Comparison of ENCODE assay signal across 1 cellular context in the genomic region with DNA sequence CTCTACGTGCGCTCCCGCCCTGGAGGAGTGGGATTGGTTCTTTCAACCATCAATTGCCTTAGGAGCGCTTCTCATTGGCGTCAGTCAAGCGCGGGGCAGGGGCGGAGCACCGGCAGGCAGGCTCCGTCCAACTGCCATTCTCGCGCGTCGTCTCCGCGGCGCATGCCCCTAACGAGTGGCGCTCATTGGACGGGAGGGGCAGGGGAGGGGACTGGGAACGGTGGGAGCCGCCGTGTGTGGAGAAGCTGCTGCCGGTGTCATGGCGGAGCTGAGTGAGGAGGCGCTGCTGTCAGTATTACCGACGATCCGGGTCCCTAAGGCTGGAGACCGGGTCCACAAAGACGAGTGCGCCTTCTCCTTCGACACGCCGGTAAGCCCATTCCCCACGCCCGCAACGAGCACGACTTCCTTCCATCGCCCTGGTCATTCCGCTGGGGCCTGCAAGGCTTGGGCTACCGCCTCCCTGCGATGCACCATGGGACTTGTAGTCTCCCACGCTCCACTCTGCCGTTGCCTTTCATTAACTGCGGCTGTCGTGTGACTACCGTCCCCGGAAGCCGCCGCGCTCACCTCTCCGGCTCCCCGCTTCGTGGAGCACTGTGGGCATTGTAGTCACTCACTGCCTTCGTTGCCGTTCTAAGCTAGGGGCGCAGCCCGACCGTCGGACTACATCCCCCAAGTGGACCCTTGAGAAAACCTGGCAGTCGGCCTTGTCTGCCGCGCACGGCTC.
TF ChIP-seq lines count a peak whose summit lies in the region.

A gene with protein sequence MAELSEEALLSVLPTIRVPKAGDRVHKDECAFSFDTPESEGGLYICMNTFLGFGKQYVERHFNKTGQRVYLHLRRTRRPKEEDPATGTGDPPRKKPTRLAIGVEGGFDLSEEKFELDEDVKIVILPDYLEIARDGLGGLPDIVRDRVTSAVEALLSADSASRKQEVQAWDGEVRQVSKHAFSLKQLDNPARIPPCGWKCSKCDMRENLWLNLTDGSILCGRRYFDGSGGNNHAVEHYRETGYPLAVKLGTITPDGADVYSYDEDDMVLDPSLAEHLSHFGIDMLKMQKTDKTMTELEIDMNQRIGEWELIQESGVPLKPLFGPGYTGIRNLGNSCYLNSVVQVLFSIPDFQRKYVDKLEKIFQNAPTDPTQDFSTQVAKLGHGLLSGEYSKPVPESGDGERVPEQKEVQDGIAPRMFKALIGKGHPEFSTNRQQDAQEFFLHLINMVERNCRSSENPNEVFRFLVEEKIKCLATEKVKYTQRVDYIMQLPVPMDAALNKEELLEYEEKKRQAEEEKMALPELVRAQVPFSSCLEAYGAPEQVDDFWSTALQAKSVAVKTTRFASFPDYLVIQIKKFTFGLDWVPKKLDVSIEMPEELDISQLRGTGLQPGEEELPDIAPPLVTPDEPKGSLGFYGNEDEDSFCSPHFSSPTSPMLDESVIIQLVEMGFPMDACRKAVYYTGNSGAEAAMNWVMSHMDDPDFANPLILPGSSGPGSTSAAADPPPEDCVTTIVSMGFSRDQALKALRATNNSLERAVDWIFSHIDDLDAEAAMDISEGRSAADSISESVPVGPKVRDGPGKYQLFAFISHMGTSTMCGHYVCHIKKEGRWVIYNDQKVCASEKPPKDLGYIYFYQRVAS (plus strand): TSS at position 230 of the 730 bp plus-strand sequence. CDS start 30 bp downstream, at position 260.

TF ChIP-seq in K562, 482 proteins besides CTCF, POLR2A, EP300 and RAD21 (continued from another document and continues in another):
- TF ChIP-seq, protein P1, sequence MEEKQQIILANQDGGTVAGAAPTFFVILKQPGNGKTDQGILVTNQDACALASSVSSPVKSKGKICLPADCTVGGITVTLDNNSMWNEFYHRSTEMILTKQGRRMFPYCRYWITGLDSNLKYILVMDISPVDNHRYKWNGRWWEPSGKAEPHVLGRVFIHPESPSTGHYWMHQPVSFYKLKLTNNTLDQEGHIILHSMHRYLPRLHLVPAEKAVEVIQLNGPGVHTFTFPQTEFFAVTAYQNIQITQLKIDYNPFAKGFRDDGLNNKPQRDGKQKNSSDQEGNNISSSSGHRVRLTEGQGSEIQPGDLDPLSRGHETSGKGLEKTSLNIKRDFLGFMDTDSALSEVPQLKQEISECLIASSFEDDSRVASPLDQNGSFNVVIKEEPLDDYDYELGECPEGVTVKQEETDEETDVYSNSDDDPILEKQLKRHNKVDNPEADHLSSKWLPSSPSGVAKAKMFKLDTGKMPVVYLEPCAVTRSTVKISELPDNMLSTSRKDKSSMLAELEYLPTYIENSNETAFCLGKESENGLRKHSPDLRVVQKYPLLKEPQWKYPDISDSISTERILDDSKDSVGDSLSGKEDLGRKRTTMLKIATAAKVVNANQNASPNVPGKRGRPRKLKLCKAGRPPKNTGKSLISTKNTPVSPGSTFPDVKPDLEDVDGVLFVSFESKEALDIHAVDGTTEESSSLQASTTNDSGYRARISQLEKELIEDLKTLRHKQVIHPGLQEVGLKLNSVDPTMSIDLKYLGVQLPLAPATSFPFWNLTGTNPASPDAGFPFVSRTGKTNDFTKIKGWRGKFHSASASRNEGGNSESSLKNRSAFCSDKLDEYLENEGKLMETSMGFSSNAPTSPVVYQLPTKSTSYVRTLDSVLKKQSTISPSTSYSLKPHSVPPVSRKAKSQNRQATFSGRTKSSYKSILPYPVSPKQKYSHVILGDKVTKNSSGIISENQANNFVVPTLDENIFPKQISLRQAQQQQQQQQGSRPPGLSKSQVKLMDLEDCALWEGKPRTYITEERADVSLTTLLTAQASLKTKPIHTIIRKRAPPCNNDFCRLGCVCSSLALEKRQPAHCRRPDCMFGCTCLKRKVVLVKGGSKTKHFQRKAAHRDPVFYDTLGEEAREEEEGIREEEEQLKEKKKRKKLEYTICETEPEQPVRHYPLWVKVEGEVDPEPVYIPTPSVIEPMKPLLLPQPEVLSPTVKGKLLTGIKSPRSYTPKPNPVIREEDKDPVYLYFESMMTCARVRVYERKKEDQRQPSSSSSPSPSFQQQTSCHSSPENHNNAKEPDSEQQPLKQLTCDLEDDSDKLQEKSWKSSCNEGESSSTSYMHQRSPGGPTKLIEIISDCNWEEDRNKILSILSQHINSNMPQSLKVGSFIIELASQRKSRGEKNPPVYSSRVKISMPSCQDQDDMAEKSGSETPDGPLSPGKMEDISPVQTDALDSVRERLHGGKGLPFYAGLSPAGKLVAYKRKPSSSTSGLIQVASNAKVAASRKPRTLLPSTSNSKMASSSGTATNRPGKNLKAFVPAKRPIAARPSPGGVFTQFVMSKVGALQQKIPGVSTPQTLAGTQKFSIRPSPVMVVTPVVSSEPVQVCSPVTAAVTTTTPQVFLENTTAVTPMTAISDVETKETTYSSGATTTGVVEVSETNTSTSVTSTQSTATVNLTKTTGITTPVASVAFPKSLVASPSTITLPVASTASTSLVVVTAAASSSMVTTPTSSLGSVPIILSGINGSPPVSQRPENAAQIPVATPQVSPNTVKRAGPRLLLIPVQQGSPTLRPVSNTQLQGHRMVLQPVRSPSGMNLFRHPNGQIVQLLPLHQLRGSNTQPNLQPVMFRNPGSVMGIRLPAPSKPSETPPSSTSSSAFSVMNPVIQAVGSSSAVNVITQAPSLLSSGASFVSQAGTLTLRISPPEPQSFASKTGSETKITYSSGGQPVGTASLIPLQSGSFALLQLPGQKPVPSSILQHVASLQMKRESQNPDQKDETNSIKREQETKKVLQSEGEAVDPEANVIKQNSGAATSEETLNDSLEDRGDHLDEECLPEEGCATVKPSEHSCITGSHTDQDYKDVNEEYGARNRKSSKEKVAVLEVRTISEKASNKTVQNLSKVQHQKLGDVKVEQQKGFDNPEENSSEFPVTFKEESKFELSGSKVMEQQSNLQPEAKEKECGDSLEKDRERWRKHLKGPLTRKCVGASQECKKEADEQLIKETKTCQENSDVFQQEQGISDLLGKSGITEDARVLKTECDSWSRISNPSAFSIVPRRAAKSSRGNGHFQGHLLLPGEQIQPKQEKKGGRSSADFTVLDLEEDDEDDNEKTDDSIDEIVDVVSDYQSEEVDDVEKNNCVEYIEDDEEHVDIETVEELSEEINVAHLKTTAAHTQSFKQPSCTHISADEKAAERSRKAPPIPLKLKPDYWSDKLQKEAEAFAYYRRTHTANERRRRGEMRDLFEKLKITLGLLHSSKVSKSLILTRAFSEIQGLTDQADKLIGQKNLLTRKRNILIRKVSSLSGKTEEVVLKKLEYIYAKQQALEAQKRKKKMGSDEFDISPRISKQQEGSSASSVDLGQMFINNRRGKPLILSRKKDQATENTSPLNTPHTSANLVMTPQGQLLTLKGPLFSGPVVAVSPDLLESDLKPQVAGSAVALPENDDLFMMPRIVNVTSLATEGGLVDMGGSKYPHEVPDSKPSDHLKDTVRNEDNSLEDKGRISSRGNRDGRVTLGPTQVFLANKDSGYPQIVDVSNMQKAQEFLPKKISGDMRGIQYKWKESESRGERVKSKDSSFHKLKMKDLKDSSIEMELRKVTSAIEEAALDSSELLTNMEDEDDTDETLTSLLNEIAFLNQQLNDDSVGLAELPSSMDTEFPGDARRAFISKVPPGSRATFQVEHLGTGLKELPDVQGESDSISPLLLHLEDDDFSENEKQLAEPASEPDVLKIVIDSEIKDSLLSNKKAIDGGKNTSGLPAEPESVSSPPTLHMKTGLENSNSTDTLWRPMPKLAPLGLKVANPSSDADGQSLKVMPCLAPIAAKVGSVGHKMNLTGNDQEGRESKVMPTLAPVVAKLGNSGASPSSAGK (IDR thresholded peaks at IDR 0.05): peak; percentile 27; the same call in 1 of the 2 replicates
- TF ChIP-seq ZC3H11A (IDR thresholded peaks at IDR 0.05; ENCODE audit: low read depth, low read length) (no peak), ZZZ3 (IDR thresholded peaks at IDR 0.05) (no peak), SRSF7 (optimal IDR thresholded peaks at IDR 0.05; ENCODE audit: low read depth, low read length) (no peak), POLR2H (tag; IDR thresholded peaks at IDR 0.05; ENCODE audit: low read depth) (no peak), ZNF311 (CRISPR knock-in tag; IDR thresholded peaks at IDR 0.05) (peak; percentile 95), NR2C2 (CRISPR knock-in tag; IDR thresholded peaks at IDR 0.05) (peak; percentile 91), NR2C2 (tag; IDR thresholded peaks at IDR 0.05) (peak; percentile 99), CCNT2 (IDR thresholded peaks at IDR 0.05; ENCODE audit: borderline replicate concordance, extremely low read depth, insufficient read length, low read depth, low read length) (no peak), ELF1 (tag; IDR thresholded peaks at IDR 0.05) (peak; percentile 78), ZNF197 (CRISPR knock-in tag; IDR thresholded peaks at IDR 0.05; ENCODE audit: low read depth) (peak; percentile 99), KLF6 (CRISPR knock-in tag; IDR thresholded peaks at IDR 0.05; ENCODE audit: borderline replicate concordance) (peak; percentile 88; the same call in 1 of the 2 replicates), ASH1L (IDR thresholded peaks at IDR 0.05; ENCODE audit: borderline replicate concordance, low read depth, partially characterized antibody) (peak; percentile 90), ZFP36 (IDR thresholded peaks at IDR 0.05; ENCODE audit: low read depth, low read length, partially characterized antibody) (no peak), TBP (optimal IDR thresholded peaks at IDR 0.05; ENCODE audit: low read depth, low read length) (peak; percentile 45), ZNF324 (CRISPR knock-in tag; IDR thresholded peaks at IDR 0.05) (no peak), FOXJ2 (tag; IDR thresholded peaks at IDR 0.05) (peak; percentile 93), KDM5B (IDR thresholded peaks at IDR 0.05; ENCODE audit: insufficient replicate concordance, low read depth, low read length) (peak; percentile 26), RBM34 (IDR thresholded peaks at IDR 0.05; ENCODE audit: borderline replicate concordance, insufficient read depth, low read length) (no peak), CBFB (CRISPR knock-in tag; IDR thresholded peaks at IDR 0.05) (no peak), BRF1 (IDR thresholded peaks at IDR 0.05; ENCODE audit: borderline replicate concordance, extremely low read depth, insufficient read length) (no peak), MAFK (IDR thresholded peaks at IDR 0.05; ENCODE audit: low read length) (no peak), ZNF274 (IDR thresholded peaks at IDR 0.05; ENCODE audit: borderline replicate concordance, low read depth, low read length) (no peak)
- TF ChIP-seq, protein P2, sequence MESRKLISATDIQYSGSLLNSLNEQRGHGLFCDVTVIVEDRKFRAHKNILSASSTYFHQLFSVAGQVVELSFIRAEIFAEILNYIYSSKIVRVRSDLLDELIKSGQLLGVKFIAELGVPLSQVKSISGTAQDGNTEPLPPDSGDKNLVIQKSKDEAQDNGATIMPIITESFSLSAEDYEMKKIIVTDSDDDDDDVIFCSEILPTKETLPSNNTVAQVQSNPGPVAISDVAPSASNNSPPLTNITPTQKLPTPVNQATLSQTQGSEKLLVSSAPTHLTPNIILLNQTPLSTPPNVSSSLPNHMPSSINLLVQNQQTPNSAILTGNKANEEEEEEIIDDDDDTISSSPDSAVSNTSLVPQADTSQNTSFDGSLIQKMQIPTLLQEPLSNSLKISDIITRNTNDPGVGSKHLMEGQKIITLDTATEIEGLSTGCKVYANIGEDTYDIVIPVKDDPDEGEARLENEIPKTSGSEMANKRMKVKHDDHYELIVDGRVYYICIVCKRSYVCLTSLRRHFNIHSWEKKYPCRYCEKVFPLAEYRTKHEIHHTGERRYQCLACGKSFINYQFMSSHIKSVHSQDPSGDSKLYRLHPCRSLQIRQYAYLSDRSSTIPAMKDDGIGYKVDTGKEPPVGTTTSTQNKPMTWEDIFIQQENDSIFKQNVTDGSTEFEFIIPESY (CRISPR knock-in tag; IDR thresholded peaks at IDR 0.05): no peak
- TF ChIP-seq, protein P3, sequence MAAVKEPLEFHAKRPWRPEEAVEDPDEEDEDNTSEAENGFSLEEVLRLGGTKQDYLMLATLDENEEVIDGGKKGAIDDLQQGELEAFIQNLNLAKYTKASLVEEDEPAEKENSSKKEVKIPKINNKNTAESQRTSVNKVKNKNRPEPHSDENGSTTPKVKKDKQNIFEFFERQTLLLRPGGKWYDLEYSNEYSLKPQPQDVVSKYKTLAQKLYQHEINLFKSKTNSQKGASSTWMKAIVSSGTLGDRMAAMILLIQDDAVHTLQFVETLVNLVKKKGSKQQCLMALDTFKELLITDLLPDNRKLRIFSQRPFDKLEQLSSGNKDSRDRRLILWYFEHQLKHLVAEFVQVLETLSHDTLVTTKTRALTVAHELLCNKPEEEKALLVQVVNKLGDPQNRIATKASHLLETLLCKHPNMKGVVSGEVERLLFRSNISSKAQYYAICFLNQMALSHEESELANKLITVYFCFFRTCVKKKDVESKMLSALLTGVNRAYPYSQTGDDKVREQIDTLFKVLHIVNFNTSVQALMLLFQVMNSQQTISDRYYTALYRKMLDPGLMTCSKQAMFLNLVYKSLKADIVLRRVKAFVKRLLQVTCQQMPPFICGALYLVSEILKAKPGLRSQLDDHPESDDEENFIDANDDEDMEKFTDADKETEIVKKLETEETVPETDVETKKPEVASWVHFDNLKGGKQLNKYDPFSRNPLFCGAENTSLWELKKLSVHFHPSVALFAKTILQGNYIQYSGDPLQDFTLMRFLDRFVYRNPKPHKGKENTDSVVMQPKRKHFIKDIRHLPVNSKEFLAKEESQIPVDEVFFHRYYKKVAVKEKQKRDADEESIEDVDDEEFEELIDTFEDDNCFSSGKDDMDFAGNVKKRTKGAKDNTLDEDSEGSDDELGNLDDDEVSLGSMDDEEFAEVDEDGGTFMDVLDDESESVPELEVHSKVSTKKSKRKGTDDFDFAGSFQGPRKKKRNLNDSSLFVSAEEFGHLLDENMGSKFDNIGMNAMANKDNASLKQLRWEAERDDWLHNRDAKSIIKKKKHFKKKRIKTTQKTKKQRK (IDR thresholded peaks at IDR 0.05; ENCODE audit: borderline replicate concordance, low read depth, low read length): peak; percentile 72; the same call in 1 of the 2 replicates
- TF ChIP-seq, protein P4, sequence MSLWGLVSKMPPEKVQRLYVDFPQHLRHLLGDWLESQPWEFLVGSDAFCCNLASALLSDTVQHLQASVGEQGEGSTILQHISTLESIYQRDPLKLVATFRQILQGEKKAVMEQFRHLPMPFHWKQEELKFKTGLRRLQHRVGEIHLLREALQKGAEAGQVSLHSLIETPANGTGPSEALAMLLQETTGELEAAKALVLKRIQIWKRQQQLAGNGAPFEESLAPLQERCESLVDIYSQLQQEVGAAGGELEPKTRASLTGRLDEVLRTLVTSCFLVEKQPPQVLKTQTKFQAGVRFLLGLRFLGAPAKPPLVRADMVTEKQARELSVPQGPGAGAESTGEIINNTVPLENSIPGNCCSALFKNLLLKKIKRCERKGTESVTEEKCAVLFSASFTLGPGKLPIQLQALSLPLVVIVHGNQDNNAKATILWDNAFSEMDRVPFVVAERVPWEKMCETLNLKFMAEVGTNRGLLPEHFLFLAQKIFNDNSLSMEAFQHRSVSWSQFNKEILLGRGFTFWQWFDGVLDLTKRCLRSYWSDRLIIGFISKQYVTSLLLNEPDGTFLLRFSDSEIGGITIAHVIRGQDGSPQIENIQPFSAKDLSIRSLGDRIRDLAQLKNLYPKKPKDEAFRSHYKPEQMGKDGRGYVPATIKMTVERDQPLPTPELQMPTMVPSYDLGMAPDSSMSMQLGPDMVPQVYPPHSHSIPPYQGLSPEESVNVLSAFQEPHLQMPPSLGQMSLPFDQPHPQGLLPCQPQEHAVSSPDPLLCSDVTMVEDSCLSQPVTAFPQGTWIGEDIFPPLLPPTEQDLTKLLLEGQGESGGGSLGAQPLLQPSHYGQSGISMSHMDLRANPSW (CRISPR knock-in tag; IDR thresholded peaks at IDR 0.05): no peak
